1 cellular context compared by ENCODE assay signal in genomic region chr2:231321021-231321420, GRCh38.
TF ChIP-seq lines count a peak whose summit lies in the region.

No MANE protein-coding gene starts in this region.

TF ChIP-seq in HepG2, 621 proteins besides CTCF, POLR2A, EP300 and RAD21 (continued from another document):
- TF ChIP-seq TFDP1 (CRISPR knock-in tag; IDR thresholded peaks at IDR 0.05; ENCODE audit: borderline replicate concordance) (no peak), ELF3 (CRISPR knock-in tag; IDR thresholded peaks at IDR 0.05) (no peak), STAT5B (CRISPR knock-in tag; IDR thresholded peaks at IDR 0.05) (no peak), CENPBD1 (CRISPR knock-in tag; IDR thresholded peaks at IDR 0.05; ENCODE audit: borderline replicate concordance, low read depth) (no peak), NR3C1 (CRISPR knock-in tag; IDR thresholded peaks at IDR 0.05) (no peak), ZNF567 (CRISPR knock-in tag; IDR thresholded peaks at IDR 0.05; ENCODE audit: borderline replicate concordance) (no peak)
